In the genomic region with DNA sequence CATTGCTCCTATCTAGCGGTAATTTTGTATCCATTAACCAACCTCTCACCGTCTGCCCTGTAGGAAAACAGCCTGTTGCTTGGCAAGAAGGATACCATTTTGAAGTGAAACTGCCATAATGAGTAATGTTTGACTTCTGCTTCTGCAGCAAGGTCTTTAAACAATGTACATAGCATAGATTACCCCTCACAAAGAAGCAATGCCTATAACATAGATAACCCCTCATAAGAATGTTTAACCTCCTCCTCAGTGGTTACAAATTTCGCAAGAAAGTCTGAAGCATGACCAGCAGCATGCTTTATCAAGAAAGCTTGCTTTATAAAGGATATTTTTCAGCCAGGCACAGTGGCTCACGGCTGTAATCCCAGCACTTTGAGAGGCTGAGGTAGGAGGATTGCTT, we compare ENCODE assay signal across 30 cellular contexts.
A peak's percentile ranks its signal among the peaks of the same experiment; 100 is the strongest.
DNase-seq lines count a peak whose midpoint lies in the region; ATAC-seq and TF ChIP-seq lines count a peak whose summit lies in the region.
"Had no signal": no experiment of that assay in that cellular context is flagged by ENCODE, and none has a peak within 500 bp of the region (broad histone marks: within the 10 kb centered on the region; RNA-seq: fewer than 3 reads in every experiment).

No MANE protein-coding gene starts in this region.

- in situ Hi-C loops in brain microvascular endothelial cell (cut with HindIII; ENCODE audit: low pct_ligation_motif_present, low sequenced_read_pairs), result no loop called here

- H3K27me3 ChIP-seq in brain microvascular endothelial cell (replicated peaks) (no peaks in the 10 kb centered on the region), trophoblast cell (ENCODE audit: insufficient read depth, low read length) (no peaks in the 10 kb centered on the region)
- H3K27me3 ChIP-seq: colonic mucosa, neural progenitor cell, Peyer's patch, testis had no signal

- H3K4me3 Mint-ChIP-seq in activated T-cell treated with anti-CD3 and anti-CD28 coated beads, Interleukin-2, amount 50 U/mL, for 72 hours, result no peak overlapping the region
- H3K4me3 Mint-ChIP-seq: activated CD4-positive, alpha-beta T cell treated with anti-CD3 and anti-CD28 coated beads for 36 hours; activated CD8-positive, alpha-beta T cell treated with anti-CD3 and anti-CD28 coated beads for 36 hours; activated naive CD4-positive, alpha-beta T cell treated with anti-CD3 and anti-CD28 coated beads, Interleukin-2, amount 50 U/mL, for 24 hours; B cell; CD4-positive, alpha-beta memory T cell; neural progenitor cell; stimulated activated naive CD8-positive, alpha-beta T cell treated with anti-CD3 and anti-CD28 coated beads, Interleukin-15, Interleukin-2, amounts not matched to agents 100 ng/mL and 50 ng/mL, for 24 hours had no signal

- TF ChIP-seq CTCF in brain microvascular endothelial cell (IDR thresholded peaks at IDR 0.05; ENCODE audit: low read depth, low read length, missing control alignments), result no peak

- no peak overlapping the region for H3K23ac ChIP-seq in trophoblast cell (ENCODE audit: low read length)

- no peak overlapping the region for H3K4me3 ChIP-seq in brain microvascular endothelial cell (ENCODE audit: low read depth, low read length)
- H3K4me3 ChIP-seq in trophoblast cell (ENCODE audit: low read depth, low read length), result no peak overlapping the region
- H3K4me3 ChIP-seq: colonic mucosa, neural progenitor cell, Peyer's patch, spleen, testis had no signal

- no peak overlapping the region for H3K4ac ChIP-seq in trophoblast cell (ENCODE audit: low read depth, low read length)

- no peaks in the 10 kb centered on the region for H3K36me3 ChIP-seq in brain microvascular endothelial cell (replicated peaks)
- no peaks in the 10 kb centered on the region for H3K36me3 ChIP-seq in trophoblast cell (ENCODE audit: control insufficient read depth in 1 of 2, insufficient read depth in 2 of 2, low read length in 2 of 2)
- H3K36me3 ChIP-seq: colonic mucosa, neural progenitor cell, Peyer's patch, spleen had no signal

- no peak overlapping the region for H4K8ac ChIP-seq in trophoblast cell (ENCODE audit: low read depth, low read length)

- H3K18ac ChIP-seq in trophoblast cell (ENCODE audit: low read length), result no peak overlapping the region

- H2BK5ac ChIP-seq in trophoblast cell (ENCODE audit: low read depth, low read length, poor library complexity), result no peak overlapping the region

- H3K27ac ChIP-seq in brain microvascular endothelial cell (no peak overlapping the region), trophoblast cell (ENCODE audit: low read depth, low read length) (no peak overlapping the region)
- H3K27ac ChIP-seq: colonic mucosa, neural progenitor cell, parathyroid adenoma, Peyer's patch, spleen, testis, VCaP had no signal

- H3K27ac Mint-ChIP-seq in activated T-cell treated with anti-CD3 and anti-CD28 coated beads, Interleukin-2, amount 50 U/mL, for 72 hours, result no peak overlapping the region
- H3K27ac Mint-ChIP-seq: activated CD4-positive, alpha-beta T cell treated with anti-CD3 and anti-CD28 coated beads for 36 hours; activated CD8-positive, alpha-beta T cell treated with anti-CD3 and anti-CD28 coated beads for 36 hours; activated naive CD4-positive, alpha-beta T cell treated with anti-CD3 and anti-CD28 coated beads, Interleukin-2, amount 50 U/mL, for 24 hours; B cell; CD4-positive, alpha-beta memory T cell; neural progenitor cell; stimulated activated naive CD8-positive, alpha-beta T cell treated with anti-CD3 and anti-CD28 coated beads, Interleukin-15, Interleukin-2, amounts not matched to agents 100 ng/mL and 50 ng/mL, for 24 hours had no signal

- peaks cover 3 to 7% of the 10 kb centered on the region in 2 donors for H3K9me3 Mint-ChIP-seq in activated T-cell treated with anti-CD3 and anti-CD28 coated beads, Interleukin-2, amount 50 U/mL, for 72 hours

- no peaks in the 10 kb centered on the region for H3K79me2 ChIP-seq in trophoblast cell (ENCODE audit: control insufficient read depth, insufficient read depth, low read length, poor library complexity)
- H3K79me2 ChIP-seq: parathyroid adenoma had no signal

- H3K14ac ChIP-seq in trophoblast cell (ENCODE audit: low read length), result no peak overlapping the region

- DNase-seq in EL (peak; percentile 30), NCI-H226 (peak; percentile 87), brain microvascular endothelial cell (peak; percentile 26), trophoblast cell (peak; percentile 57 to 85), SIG-M5 (lab: John Stamatoyannopoulos, UW) (no peak), nucleus accumbens (lab: John Stamatoyannopoulos, UW) (no peak)
- DNase-seq in activated T-cell treated with anti-CD3 and anti-CD28 coated beads, Interleukin-2, amount 50 U/mL, for 72 hours, result no peak
- DNase-seq: activated CD4-positive, alpha-beta T cell treated with anti-CD3 and anti-CD28 coated beads for 36 hours; activated CD8-positive, alpha-beta T cell treated with anti-CD3 and anti-CD28 coated beads for 36 hours; CD4-positive, alpha-beta memory T cell; colonic mucosa; effector CD8-positive, alpha-beta T cell; H7; Kasumi-1; NCI-H1092; NCI-H187 treated with DMSO at 0.1 percent for 48 hours; NCI-H2171; NCI-H524; Peyer's patch; right cardiac atrium; SHP77; spleen; stimulated activated CD4-positive, alpha-beta T cell treated with anti-CD3 and anti-CD28 coated beads, Interleukin-2, amount 100 ng/mL, for 24 hours; testis had no signal

- WGBS in trophoblast cell (ENCODE audit: extremely low coverage, insufficient coverage, insufficient read length), result no CpG with 5 or more reads among the region's 4 CpGs

- peaks cover 10% of the 10 kb centered on the region for H3K27me3 Mint-ChIP-seq in activated T-cell treated with anti-CD3 and anti-CD28 coated beads, Interleukin-2, amount 50 U/mL, for 72 hours (ENCODE audit: low read depth)

- ATAC-seq in activated T-cell treated with anti-CD3 and anti-CD28 coated beads, Interleukin-2, amount 50 U/mL, for 72 hours (replicated peaks in 1 of 2), result no peak
- ATAC-seq: activated CD4-positive, alpha-beta T cell treated with anti-CD3 and anti-CD28 coated beads for 36 hours; activated CD8-positive, alpha-beta T cell treated with anti-CD3 and anti-CD28 coated beads for 36 hours; right cardiac atrium had no signal

- H3K79me1 ChIP-seq in trophoblast cell (ENCODE audit: low read length), result no peaks in the 10 kb centered on the region

- no peak overlapping the region for H3K4me2 ChIP-seq in trophoblast cell (ENCODE audit: low read length)
- H3K4me2 ChIP-seq: neural progenitor cell had no signal

- H2BK12ac ChIP-seq in trophoblast cell (ENCODE audit: low read length), result no peak overlapping the region

- H3K4me1 ChIP-seq in trophoblast cell (ENCODE audit: control insufficient read depth in 1 of 2, insufficient read depth in 2 of 2, low read length in 2 of 2), result no peaks in the 10 kb centered on the region
- H3K4me1 ChIP-seq: colonic mucosa, neural progenitor cell, parathyroid adenoma, Peyer's patch, spleen, testis had no signal

- H2AFZ ChIP-seq in trophoblast cell (ENCODE audit: insufficient read depth, low read length, poor library complexity), result no peak overlapping the region
- H2AFZ ChIP-seq: neural progenitor cell, parathyroid adenoma had no signal

- peaks cover 4% of the 10 kb centered on the region for H3K4me1 Mint-ChIP-seq in activated T-cell treated with anti-CD3 and anti-CD28 coated beads, Interleukin-2, amount 50 U/mL, for 72 hours (ENCODE audit: low read depth)
- H3K4me1 Mint-ChIP-seq: activated CD4-positive, alpha-beta T cell treated with anti-CD3 and anti-CD28 coated beads for 36 hours; activated naive CD4-positive, alpha-beta T cell treated with anti-CD3 and anti-CD28 coated beads, Interleukin-2, amount 50 U/mL, for 24 hours; B cell; CD4-positive, alpha-beta memory T cell had no signal

- no peak overlapping the region for H4K91ac ChIP-seq in trophoblast cell (ENCODE audit: low read depth, low read length)

- no peak overlapping the region for H2BK120ac ChIP-seq in trophoblast cell (ENCODE audit: insufficient read depth, low read length, poor library complexity)

- H2AK5ac ChIP-seq in trophoblast cell (ENCODE audit: low read length), result no peak overlapping the region

- peaks cover 3% of the 10 kb centered on the region in 2 donors for H3K36me3 Mint-ChIP-seq in activated T-cell treated with anti-CD3 and anti-CD28 coated beads, Interleukin-2, amount 50 U/mL, for 72 hours (ENCODE audit: insufficient read depth in 2 of 2)

- H3K9ac ChIP-seq in trophoblast cell (ENCODE audit: low read length), result no peak overlapping the region
- H3K9ac ChIP-seq: neural progenitor cell, parathyroid adenoma had no signal

- H4K12ac ChIP-seq in trophoblast cell (ENCODE audit: low read depth, low read length), result no peak overlapping the region

- peaks cover 9% of the 10 kb centered on the region for H3K9me3 ChIP-seq in trophoblast cell (ENCODE audit: insufficient read depth, low read depth, low read length)
- H3K9me3 ChIP-seq: colonic mucosa, Peyer's patch, testis had no signal

Comparison
In these comparisons a context has a peak if more than half of its experiments do, and no peak if none do; other contexts are left out.
1. DNase-seq: peak in EL (single experiment), NCI-H226 (single experiment), brain microvascular endothelial cell (single experiment) and trophoblast cell (2 of 2); none in SIG-M5 (single experiment), activated T-cell treated with anti-CD3 and anti-CD28 coated beads, Interleukin-2, amount 50 U/mL, for 72 hours (0 of 2) and nucleus accumbens (0 of 56).